Comparison of ENCODE assay signal across 9 cellular contexts in genomic region chr1:219465247-219466093, GRCh38.
DNase-seq lines count a peak whose midpoint lies in the region; ATAC-seq and TF ChIP-seq lines count a peak whose summit lies in the region.
"Had no signal": no experiment of that assay in that cellular context is flagged by ENCODE, and none has a peak within 500 bp of the region (broad histone marks: within the 10 kb centered on the region; RNA-seq: fewer than 3 reads in every experiment).

No MANE protein-coding gene starts in this region.

- peak; percentile 51 for ATAC-seq in GM19463 (IDR thresholded peaks at IDR 0.05; ENCODE audit: unreplicated experiment)
- peak; percentile 38 for ATAC-seq in HG03139 (IDR thresholded peaks at IDR 0.05; ENCODE audit: unreplicated experiment)
- no peak for ATAC-seq in gastroesophageal sphincter
- ATAC-seq: left cardiac atrium had no signal

- no peak for TF ChIP-seq EP300 in gastroesophageal sphincter (IDR thresholded peaks at IDR 0.05)

- no peaks in the 10 kb centered on the region for H3K9me3 ChIP-seq in gastroesophageal sphincter

- no peak overlapping the region for H3K27ac ChIP-seq in gastroesophageal sphincter

- TF ChIP-seq POLR2A in gastroesophageal sphincter (IDR thresholded peaks at IDR 0.05) = no peak

- no peaks in the 10 kb centered on the region for H3K36me3 Mint-ChIP-seq in dendritic cell treated with granulocyte-macrophage colony-stimulating factor and Interleukin-4, amounts not matched to agents 40 ng/mL and 50 ng/mL, for 4 days (ENCODE audit: low read depth)

- TF ChIP-seq CTCF in GM06990 (IDR thresholded peaks at IDR 0.05; ENCODE audit: insufficient read depth, low read length, poor library complexity, severe bottlenecking) (no peak), gastroesophageal sphincter (IDR thresholded peaks at IDR 0.05) (no peak)

- no peak overlapping the region for H3K4me3 Mint-ChIP-seq in dendritic cell treated with granulocyte-macrophage colony-stimulating factor and Interleukin-4, amounts not matched to agents 40 ng/mL and 50 ng/mL, for 4 days

- H3K4me3 ChIP-seq in GM06990 (replicated peaks; ENCODE audit: low read depth, low read length) (no peak overlapping the region), gastroesophageal sphincter (no peak overlapping the region)

- no peaks in the 10 kb centered on the region for H3K4me1 ChIP-seq in gastroesophageal sphincter

- intact Hi-C loops in dendritic cell treated with granulocyte-macrophage colony-stimulating factor and Interleukin-4, amounts not matched to agents 40 ng/mL and 50 ng/mL, for 4 days (cut with micrococcal nuclease) = loop anchor here (10.0 kb wide), 1 partner anchor 1001 kb away; no protein-coding TSS in a partner anchor
- intact Hi-C loops in cardiac septum (cut with DNase I) = no loop called here

- 84 to 93% methylated on average over 4 to 6 of the region's 6 CpGs for WGBS in gastroesophageal sphincter (ENCODE audit: low coverage in 1 of 2), 2 donors

- H3K27ac Mint-ChIP-seq in dendritic cell treated with granulocyte-macrophage colony-stimulating factor and Interleukin-4, amounts not matched to agents 40 ng/mL and 50 ng/mL, for 4 days = peak overlapping the region; percentile 73

- DNase-seq in GM06990 (ENCODE audit: extremely low read depth, insufficient read length) = peak; percentile 59
- DNase-seq in SKM-1 treated with dmso at 0.1 percent for 144 hours (lab: John Stamatoyannopoulos, UW; ENCODE audit: unreplicated experiment) = no peak
- DNase-seq in effector CD8-positive, alpha-beta T cell (lab: John Stamatoyannopoulos, UW) = no peak
- DNase-seq in cardiac septum (ENCODE audit: low spot score) = no peak
- DNase-seq: left cardiac atrium had no signal

- no peaks in the 10 kb centered on the region for H3K36me3 ChIP-seq in GM06990 (ENCODE audit: control insufficient read depth, insufficient read depth, low read length)
- no peaks in the 10 kb centered on the region for H3K36me3 ChIP-seq in gastroesophageal sphincter

- H3K9me3 Mint-ChIP-seq in dendritic cell treated with granulocyte-macrophage colony-stimulating factor and Interleukin-4, amounts not matched to agents 40 ng/mL and 50 ng/mL, for 4 days = peaks cover 8% of the 10 kb centered on the region

- peaks cover 13% of the 10 kb centered on the region for H3K27me3 Mint-ChIP-seq in dendritic cell treated with granulocyte-macrophage colony-stimulating factor and Interleukin-4, amounts not matched to agents 40 ng/mL and 50 ng/mL, for 4 days

- H3K27me3 ChIP-seq in GM06990 (replicated peaks; ENCODE audit: control insufficient read depth, insufficient read depth, low read length) = no peaks in the 10 kb centered on the region
- no peaks in the 10 kb centered on the region for H3K27me3 ChIP-seq in gastroesophageal sphincter

- peaks cover 41% of the 10 kb centered on the region for H3K4me1 Mint-ChIP-seq in dendritic cell treated with granulocyte-macrophage colony-stimulating factor and Interleukin-4, amounts not matched to agents 40 ng/mL and 50 ng/mL, for 4 days (ENCODE audit: low read depth)
